In genomic region chrX:34656842-34657780, GRCh38 we compare ENCODE assay signal across 1 cellular context.
TF ChIP-seq lines count a peak whose summit lies in the region.

Gene TMEM47 (minus strand): TSS chrX:34657285. CDS start chrX:34657029, 256 bp downstream.

TF ChIP-seq in K562, 482 proteins besides CTCF, POLR2A, EP300 and RAD21:
- TF ChIP-seq, protein P1, sequence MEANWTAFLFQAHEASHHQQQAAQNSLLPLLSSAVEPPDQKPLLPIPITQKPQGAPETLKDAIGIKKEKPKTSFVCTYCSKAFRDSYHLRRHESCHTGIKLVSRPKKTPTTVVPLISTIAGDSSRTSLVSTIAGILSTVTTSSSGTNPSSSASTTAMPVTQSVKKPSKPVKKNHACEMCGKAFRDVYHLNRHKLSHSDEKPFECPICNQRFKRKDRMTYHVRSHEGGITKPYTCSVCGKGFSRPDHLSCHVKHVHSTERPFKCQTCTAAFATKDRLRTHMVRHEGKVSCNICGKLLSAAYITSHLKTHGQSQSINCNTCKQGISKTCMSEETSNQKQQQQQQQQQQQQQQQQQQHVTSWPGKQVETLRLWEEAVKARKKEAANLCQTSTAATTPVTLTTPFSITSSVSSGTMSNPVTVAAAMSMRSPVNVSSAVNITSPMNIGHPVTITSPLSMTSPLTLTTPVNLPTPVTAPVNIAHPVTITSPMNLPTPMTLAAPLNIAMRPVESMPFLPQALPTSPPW (CRISPR knock-in tag; IDR thresholded peaks at IDR 0.05), result peak; percentile 26; the same call in 1 of the 2 replicates
- no peak for TF ChIP-seq ZEB2 (IDR thresholded peaks at IDR 0.05)
